ENCODE assay signal across 1 cellular context in the genomic region with DNA sequence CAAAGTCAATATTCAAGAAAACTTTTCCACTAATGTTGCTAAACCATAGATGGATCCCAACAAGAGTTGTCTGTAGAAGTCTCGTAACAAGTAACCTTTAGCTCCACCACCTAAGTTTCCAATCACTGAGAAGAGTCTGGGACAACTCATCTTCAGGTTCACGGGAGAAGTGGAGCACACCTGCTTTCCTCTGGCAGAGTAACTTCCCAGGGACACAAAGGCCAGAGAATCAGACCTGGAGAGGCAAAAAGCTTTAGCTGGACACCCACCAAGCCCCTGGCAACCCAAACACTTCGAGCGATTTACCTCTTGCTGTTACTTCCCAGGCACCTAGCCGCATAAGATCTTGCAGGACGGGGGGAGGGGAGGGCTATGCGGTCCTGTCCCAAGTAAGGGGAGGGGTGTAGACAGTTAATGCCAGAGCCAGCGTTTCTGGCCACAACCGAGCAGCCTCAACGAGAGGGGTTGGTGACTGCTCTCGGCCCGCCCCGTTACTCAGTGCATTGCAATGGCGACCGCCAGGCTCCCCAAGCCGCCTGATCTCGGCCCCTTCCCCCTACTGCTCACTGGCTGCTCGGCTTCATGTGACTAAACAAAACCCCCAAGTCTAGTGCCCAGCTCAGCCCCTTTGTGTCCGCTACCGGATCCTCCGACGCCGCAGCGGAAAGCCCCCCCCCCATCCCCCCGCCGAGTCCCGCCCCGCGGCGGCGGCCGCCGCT.
TF ChIP-seq lines count a peak whose summit lies in the region.

No MANE protein-coding gene starts in this region.

TF ChIP-seq in H1, 55 proteins besides CTCF, POLR2A, EP300 and RAD21:
- TF ChIP-seq SP4 (IDR thresholded peaks at IDR 0.05; ENCODE audit: low read length) (no peak), YY1 (IDR thresholded peaks at IDR 0.05; ENCODE audit: low read depth, low read length) (peak; percentile 87; the same call in 1 of the 2 replicates), NANOG (IDR thresholded peaks at IDR 0.05; ENCODE audit: insufficient read depth, low read depth, low read length, poor library complexity, severe bottlenecking) (peak; percentile 9), SAP30 (IDR thresholded peaks at IDR 0.05; ENCODE audit: insufficient read depth, insufficient replicate concordance, low read length) (no peak), TBP (IDR thresholded peaks at IDR 0.05; ENCODE audit: low read depth, low read length) (no peak; the same call in none of the 2 replicates), NRF1 (IDR thresholded peaks at IDR 0.05; ENCODE audit: low read depth, low read length) (no peak), GTF2F1 (IDR thresholded peaks at IDR 0.05; ENCODE audit: borderline replicate concordance, low read depth, low read length) (no peak), EZH2 (IDR thresholded peaks at IDR 0.05; ENCODE audit: low read depth, low read length, severe bottlenecking) (no peak), CBX5 (IDR thresholded peaks at IDR 0.05; ENCODE audit: low read depth, low read length) (no peak), RFX5 (IDR thresholded peaks at IDR 0.05; ENCODE audit: borderline replicate concordance, low read depth, low read length) (no peak), TAF7 (optimal IDR thresholded peaks at IDR 0.05; ENCODE audit: borderline replicate concordance, low read depth, low read length) (peak; percentile 81), SP1 (IDR thresholded peaks at IDR 0.05; ENCODE audit: low read depth, low read length) (peak; percentile 52; the same call in 1 of the 2 replicates), RBBP5 (IDR thresholded peaks at IDR 0.05; ENCODE audit: borderline replicate concordance, low read depth, low read length) (peak; percentile 66; the same call in 1 of the 2 replicates), FOSL1 (IDR thresholded peaks at IDR 0.05; ENCODE audit: insufficient read depth, low read depth, low read length) (no peak), KDM5A (IDR thresholded peaks at IDR 0.05; ENCODE audit: low read length) (no peak), CREB1 (IDR thresholded peaks at IDR 0.05) (no peak; the same call in 1 of the 2 replicates), POLR2AphosphoS5 (IDR thresholded peaks at IDR 0.05; ENCODE audit: low read depth, low read length) (peak; percentile 97), RXRA (IDR thresholded peaks at IDR 0.05; ENCODE audit: insufficient read depth, low read depth, low read length) (no peak), JUND (IDR thresholded peaks at IDR 0.05; ENCODE audit: low read length) (no peak), CBX8 (IDR thresholded peaks at IDR 0.05; ENCODE audit: borderline replicate concordance, low read depth, low read length) (no peak), RNF2 (IDR thresholded peaks at IDR 0.05; ENCODE audit: borderline replicate concordance, low read depth, low read length, missing control alignments, poor library complexity, severe bottlenecking) (no peak), PHF8 (conservative IDR thresholded peaks at IDR 0.05; ENCODE audit: low read depth, low read length) (no peak; the same call in 1 of the 2 replicates), TCF12 (IDR thresholded peaks at IDR 0.05; ENCODE audit: low read depth, low read length) (no peak), SP2 (IDR thresholded peaks at IDR 0.05; ENCODE audit: low read length) (no peak), GABPA (IDR thresholded peaks at IDR 0.05; ENCODE audit: borderline replicate concordance, insufficient read depth, low read length) (no peak), SRF (IDR thresholded peaks at IDR 0.05; ENCODE audit: low read depth, low read length) (no peak), EGR1 (IDR thresholded peaks at IDR 0.05; ENCODE audit: borderline replicate concordance, low read depth, low read length) (peak; percentile 36; the same call in 1 of the 2 replicates), KDM4A (IDR thresholded peaks at IDR 0.05; ENCODE audit: low read depth, low read length, severe bottlenecking) (no peak), CHD2 (IDR thresholded peaks at IDR 0.05; ENCODE audit: low read length) (peak; percentile 53), SIN3A (conservative IDR thresholded peaks at IDR 0.05 in 1 of 2, IDR thresholded peaks at IDR 0.05 in 1 of 2; ENCODE audit: low read depth in 1 of 2, low read length in 2 of 2) (peak in 1 of 2 experiments; percentile 53; a peak in 2 of 4 replicates), CEBPB (IDR thresholded peaks at IDR 0.05; ENCODE audit: low read depth, low read length) (no peak), TAF1 (IDR thresholded peaks at IDR 0.05; ENCODE audit: low read depth, low read length) (peak; percentile 89)
- TF ChIP-seq, protein P1, sequence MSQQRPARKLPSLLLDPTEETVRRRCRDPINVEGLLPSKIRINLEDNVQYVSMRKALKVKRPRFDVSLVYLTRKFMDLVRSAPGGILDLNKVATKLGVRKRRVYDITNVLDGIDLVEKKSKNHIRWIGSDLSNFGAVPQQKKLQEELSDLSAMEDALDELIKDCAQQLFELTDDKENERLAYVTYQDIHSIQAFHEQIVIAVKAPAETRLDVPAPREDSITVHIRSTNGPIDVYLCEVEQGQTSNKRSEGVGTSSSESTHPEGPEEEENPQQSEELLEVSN (IDR thresholded peaks at IDR 0.05): no peak
- TF ChIP-seq, protein P2, sequence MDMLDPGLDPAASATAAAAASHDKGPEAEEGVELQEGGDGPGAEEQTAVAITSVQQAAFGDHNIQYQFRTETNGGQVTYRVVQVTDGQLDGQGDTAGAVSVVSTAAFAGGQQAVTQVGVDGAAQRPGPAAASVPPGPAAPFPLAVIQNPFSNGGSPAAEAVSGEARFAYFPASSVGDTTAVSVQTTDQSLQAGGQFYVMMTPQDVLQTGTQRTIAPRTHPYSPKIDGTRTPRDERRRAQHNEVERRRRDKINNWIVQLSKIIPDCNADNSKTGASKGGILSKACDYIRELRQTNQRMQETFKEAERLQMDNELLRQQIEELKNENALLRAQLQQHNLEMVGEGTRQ (IDR thresholded peaks at IDR 0.05; ENCODE audit: low read length): peak; percentile 80
- TF ChIP-seq, protein P3, sequence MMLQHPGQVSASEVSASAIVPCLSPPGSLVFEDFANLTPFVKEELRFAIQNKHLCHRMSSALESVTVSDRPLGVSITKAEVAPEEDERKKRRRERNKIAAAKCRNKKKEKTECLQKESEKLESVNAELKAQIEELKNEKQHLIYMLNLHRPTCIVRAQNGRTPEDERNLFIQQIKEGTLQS (IDR thresholded peaks at IDR 0.05; ENCODE audit: insufficient read depth, low read depth, low read length): no peak
- TF ChIP-seq, protein P4, sequence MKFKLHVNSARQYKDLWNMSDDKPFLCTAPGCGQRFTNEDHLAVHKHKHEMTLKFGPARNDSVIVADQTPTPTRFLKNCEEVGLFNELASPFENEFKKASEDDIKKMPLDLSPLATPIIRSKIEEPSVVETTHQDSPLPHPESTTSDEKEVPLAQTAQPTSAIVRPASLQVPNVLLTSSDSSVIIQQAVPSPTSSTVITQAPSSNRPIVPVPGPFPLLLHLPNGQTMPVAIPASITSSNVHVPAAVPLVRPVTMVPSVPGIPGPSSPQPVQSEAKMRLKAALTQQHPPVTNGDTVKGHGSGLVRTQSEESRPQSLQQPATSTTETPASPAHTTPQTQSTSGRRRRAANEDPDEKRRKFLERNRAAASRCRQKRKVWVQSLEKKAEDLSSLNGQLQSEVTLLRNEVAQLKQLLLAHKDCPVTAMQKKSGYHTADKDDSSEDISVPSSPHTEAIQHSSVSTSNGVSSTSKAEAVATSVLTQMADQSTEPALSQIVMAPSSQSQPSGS (IDR thresholded peaks at IDR 0.05; ENCODE audit: low read length): no peak
TF ChIP-seq in H1: peak in this region for 11.
